In genomic region chr1:211843018-211843417, GRCh38 we compare ENCODE assay signal across 1 cellular context.
TF ChIP-seq lines count a peak whose summit lies in the region.

No MANE protein-coding gene starts in this region.

TF ChIP-seq in liver, 16 proteins besides CTCF, POLR2A, EP300 and RAD21 (continued from another document):
- TF ChIP-seq EGR1 (IDR thresholded peaks at IDR 0.05; ENCODE audit: low read depth in 2 of 2) = no peak
